In genomic region chr3:100331660-100332059, GRCh38 we compare ENCODE assay signal across 23 cellular contexts.
"Had no signal": no experiment of that assay in that cellular context is flagged by ENCODE, and none has a peak within 500 bp of the region (broad histone marks: within the 10 kb centered on the region; RNA-seq: fewer than 3 reads in every experiment).

No MANE protein-coding gene starts in this region.

- H3K9me3 Mint-ChIP-seq: activated T-cell treated with anti-CD3 and anti-CD28 coated beads, Interleukin-2, amount 50 U/mL, for 24 hours; activated T-helper 17 cell treated with anti-CD3 and anti-CD28 coated beads, Interleukin-2, amount 50 U/mL, for 72 hours had no signal

- H3K27ac Mint-ChIP-seq: activated B cell treated with CpG ODN at 0.5 μM for 24 hours; activated CD4-positive, alpha-beta T cell treated with anti-CD3 and anti-CD28 coated beads, Interleukin-2, amount 10 ng/mL, durations not matched to agents 24 days and 14 days; activated CD8-positive, alpha-beta memory T cell treated with anti-CD3 and anti-CD28 coated beads, Interleukin-2, amount 10 ng/mL, durations not matched to agents 7 days and 5 days; activated naive CD4-positive, alpha-beta T cell treated with anti-CD3 and anti-CD28 coated beads for 36 hours; activated naive CD8-positive, alpha-beta T cell; activated T-cell treated with anti-CD3 and anti-CD28 coated beads, Interleukin-2, amount 50 U/mL, for 24 hours; activated T-helper 17 cell treated with anti-CD3 and anti-CD28 coated beads, Interleukin-2, amount 50 U/mL, for 72 hours had no signal

- H3K36me3 ChIP-seq: cardiac muscle cell had no signal

- ATAC-seq: activated CD8-positive, alpha-beta memory T cell treated with anti-CD3 and anti-CD28 coated beads, Interleukin-2, amount 10 ng/mL, durations not matched to agents 7 days and 5 days; activated T-helper 17 cell treated with anti-CD3 and anti-CD28 coated beads, Interleukin-2, amount 50 U/mL, for 72 hours had no signal

- H3K27me3 Mint-ChIP-seq: activated B cell treated with CpG ODN at 0.5 μM for 24 hours; activated CD4-positive, alpha-beta T cell treated with anti-CD3 and anti-CD28 coated beads, Interleukin-2, amount 10 ng/mL, durations not matched to agents 24 days and 14 days; activated CD8-positive, alpha-beta memory T cell treated with anti-CD3 and anti-CD28 coated beads, Interleukin-2, amount 10 ng/mL, durations not matched to agents 7 days and 5 days; activated naive CD8-positive, alpha-beta T cell; activated T-cell treated with anti-CD3 and anti-CD28 coated beads, Interleukin-2, amount 50 U/mL, for 24 hours; activated T-helper 17 cell treated with anti-CD3 and anti-CD28 coated beads, Interleukin-2, amount 50 U/mL, for 72 hours had no signal

- H3K4me3 ChIP-seq: cardiac muscle cell had no signal

- H3K4me3 Mint-ChIP-seq: activated B cell treated with CpG ODN at 0.5 μM for 24 hours; activated CD4-positive, alpha-beta T cell treated with anti-CD3 and anti-CD28 coated beads, Interleukin-2, amount 10 ng/mL, durations not matched to agents 24 days and 14 days; activated CD8-positive, alpha-beta memory T cell treated with anti-CD3 and anti-CD28 coated beads, Interleukin-2, amount 10 ng/mL, durations not matched to agents 7 days and 5 days; activated naive CD4-positive, alpha-beta T cell treated with anti-CD3 and anti-CD28 coated beads for 36 hours; activated naive CD8-positive, alpha-beta T cell; activated T-cell treated with anti-CD3 and anti-CD28 coated beads, Interleukin-2, amount 50 U/mL, for 24 hours; activated T-helper 17 cell treated with anti-CD3 and anti-CD28 coated beads, Interleukin-2, amount 50 U/mL, for 72 hours had no signal

- DNase-seq: activated B cell treated with CpG ODN at 0.5 μM for 24 hours; activated CD4-positive, alpha-beta T cell treated with anti-CD3 and anti-CD28 coated beads for 1 hour; activated CD4-positive, alpha-beta T cell treated with anti-CD3 and anti-CD28 coated beads, Interleukin-2, amount 50 U/mL, for 48 hours; activated CD8-positive, alpha-beta memory T cell treated with anti-CD3 and anti-CD28 coated beads, Interleukin-2, amount 10 ng/mL, durations not matched to agents 7 days and 5 days; activated gamma-delta T cell; activated naive CD4-positive, alpha-beta T cell treated with anti-CD3 and anti-CD28 coated beads for 36 hours; activated T-cell treated with anti-CD3 and anti-CD28 coated beads, Interleukin-2, amount 50 U/mL, for 24 hours; brain microvascular endothelial cell; KG1; NCI-H1105; NCI-H1436; NCI-H1694 treated with DMSO at 0.1 percent for 48 hours; NCI-H2029 treated with DMSO at 0.1 percent for 48 hours; NCI-H510A treated with DMSO at 0.1 percent for 48 hours; NCI-H69; NK-92 treated with Interleukin-12 subunit alpha and Interleukin-12 subunit beta, amount 100 ng/mL, for 24 hours; SHP77; T-helper 2 cell; T1000 had no signal

- H3K27ac ChIP-seq: brain microvascular endothelial cell, cardiac muscle cell had no signal

- H3K27me3 ChIP-seq: brain microvascular endothelial cell, cardiac muscle cell had no signal
